ENCODE assay signal across 9 cellular contexts in genomic region chr20:45358282-45359068, GRCh38. TPM values are rescaled to one million over a fixed set of nuclear protein-coding genes. Genes with fewer than 3 reads are reported as not detected.
A peak's percentile ranks its signal among the peaks of the same experiment; 100 is the strongest.
DNase-seq lines count a peak whose midpoint lies in the region; ATAC-seq, FAIRE-seq and TF ChIP-seq lines count a peak whose summit lies in the region.
"Had no signal": no experiment of that assay in that cellular context is flagged by ENCODE, and none has a peak within 500 bp of the region (broad histone marks: within the 10 kb centered on the region; RNA-seq: fewer than 3 reads in every experiment).

No MANE protein-coding gene starts in this region.

- H3K36me3 ChIP-seq in MG63 (0 out of 2 replicates have a peak, but pooled peaks cover 2% of the 10 kb centered on the region), K562 (ENCODE audit: control insufficient read depth, insufficient read depth, low read length) (no peaks in the 10 kb centered on the region), keratinocyte (ENCODE audit: control insufficient read depth in 2 of 2, extremely low read depth in 1 of 2, insufficient read depth in 2 of 2, low read length in 2 of 2) (no peaks in the 10 kb centered on the region)

- peak; percentile 74 for DNase-seq in MG63
- peak in 2 of 4 experiments; percentile 51 to 55 for DNase-seq in K562 (ENCODE audit: extremely low read depth in 1 of 4, low spot score in 3 of 4)
- DNase-seq in keratinocyte (ENCODE audit: low read depth, low spot score), result peak; percentile 17
- peak in 36 of 49 donors; percentile 15 to 85 (median 54) for DNase-seq in substantia nigra (lab: John Stamatoyannopoulos, UW)
- no peak for DNase-seq in NCI-H187 (lab: John Stamatoyannopoulos, UW)
- DNase-seq in NCI-H524 (lab: John Stamatoyannopoulos, UW), result no peak

- 27% methylated on average over 10 of the region's 10 CpGs for WGBS in K562 (ENCODE audit: insufficient coverage, low coverage, missing lambda C conversion rate)

- H3K27ac ChIP-seq in K562 (ENCODE audit: extremely low read depth, low read depth, low read length), result peak overlapping the region; percentile 22; the same call in 2 of the 3 replicates
- peak overlapping the region; percentile 73 for H3K27ac ChIP-seq in keratinocyte (ENCODE audit: control insufficient read depth, insufficient read depth, low read length)
- peak overlapping the region; percentile 3 for H3K27ac ChIP-seq in substantia nigra (ENCODE audit: low read depth, low read length, poor library complexity, severe bottlenecking)

- H3K27me3 ChIP-seq in MG63 (no peaks in the 10 kb centered on the region), K562 (ENCODE audit: control insufficient read depth in 2 of 2, insufficient read depth in 2 of 2, low read length in 2 of 2) (no peaks in the 10 kb centered on the region), keratinocyte (ENCODE audit: control insufficient read depth, extremely low read depth, insufficient read depth, low read length) (no peaks in the 10 kb centered on the region)

- H3K9me3 ChIP-seq in MG63 (no peaks in the 10 kb centered on the region), K562 (replicated peaks; ENCODE audit: control insufficient read depth, insufficient read depth, low read depth, low read length) (no peaks in the 10 kb centered on the region), keratinocyte (ENCODE audit: control insufficient read depth, low read depth, low read length) (no peaks in the 10 kb centered on the region)

- H3K4me1 ChIP-seq in K562 (replicated peaks in 1 of 2; ENCODE audit: control insufficient read depth in 2 of 2, insufficient read depth in 2 of 2, low read length in 2 of 2) (peaks cover 5 to 24% of the 10 kb centered on the region in 2 experiments), keratinocyte (ENCODE audit: control insufficient read depth, extremely low read depth, insufficient read depth, low read length) (peaks cover 50% of the 10 kb centered on the region)

- TF ChIP-seq CTCF in K562 (IDR thresholded peaks at IDR 0.05 in 2 of 3, conservative IDR thresholded peaks at IDR 0.05 in 1 of 3; ENCODE audit: insufficient read depth in 2 of 3, low read depth in 1 of 3, low read length in 3 of 3), result no peak
- TF ChIP-seq CTCF in keratinocyte (optimal IDR thresholded peaks at IDR 0.05 in 1 of 3, IDR thresholded peaks at IDR 0.05 in 1 of 3, conservative IDR thresholded peaks at IDR 0.05 in 1 of 3; ENCODE audit: extremely low read depth in 1 of 3, insufficient read depth in 2 of 3, low read length in 3 of 3), result no peak

- peak overlapping the region in 1 of 2 experiments; percentile 17; a peak in 1 of 4 replicates for H3K9ac ChIP-seq in K562 (ENCODE audit: insufficient read depth in 1 of 2, low read depth in 2 of 2, low read length in 2 of 2)
- peak overlapping the region; percentile 20 for H3K9ac ChIP-seq in keratinocyte (ENCODE audit: control insufficient read depth, extremely low read depth, insufficient read depth, low read length)

- in situ Hi-C loops in K562 (cut with MboI), result no loop called here

- no TSS peak for BruUV-seq in K562 (replicated peaks; lab: Mats Ljungman, UMichigan)

- peaks cover 2% of the 10 kb centered on the region; the same call in 2 of the 3 replicates for H3K79me2 ChIP-seq in K562 (ENCODE audit: control insufficient read depth, insufficient read depth, low read length)
- H3K79me2 ChIP-seq in keratinocyte (ENCODE audit: control insufficient read depth, insufficient read depth, low read length), result peaks cover 2% of the 10 kb centered on the region

- intact Hi-C loops in K562 (cut with micrococcal nuclease), result no loop called here

- no peak for TF ChIP-seq POLR2A in K562 (conservative IDR thresholded peaks at IDR 0.05)

- no peak for TF ChIP-seq RAD21 in K562 (CRISPR knock-in tag; conservative IDR thresholded peaks at IDR 0.05 in 1 of 2, IDR thresholded peaks at IDR 0.05 in 1 of 2)

- H2AFZ ChIP-seq in K562 (ENCODE audit: low read depth, low read length), result peak overlapping the region; percentile 96
- H2AFZ ChIP-seq in keratinocyte (ENCODE audit: control insufficient read depth, low read length), result no peak overlapping the region

- H3K4me3 ChIP-seq in MG63 (no peak overlapping the region), K562 (no peak overlapping the region), keratinocyte (ENCODE audit: control insufficient read depth in 2 of 3, extremely low read depth in 1 of 3, insufficient read depth in 2 of 3, low read depth in 1 of 3, low read length in 3 of 3) (no peak overlapping the region)

- H3K9me1 ChIP-seq in K562 (ENCODE audit: control insufficient read depth, insufficient read depth, low read length) (no peaks in the 10 kb centered on the region), keratinocyte (ENCODE audit: control insufficient read depth, extremely low read depth, insufficient read depth, low read length) (no peaks in the 10 kb centered on the region)

- H4K20me1 ChIP-seq in K562 (replicated peaks; ENCODE audit: control insufficient read depth, insufficient read depth, low read length) (no peaks in the 10 kb centered on the region), keratinocyte (ENCODE audit: control insufficient read depth, extremely low read depth, insufficient read depth, low read length) (no peaks in the 10 kb centered on the region)

- no peak for ATAC-seq in K562
- no peak for ATAC-seq in HG03520 (IDR thresholded peaks at IDR 0.05; ENCODE audit: unreplicated experiment)
- no peak for ATAC-seq in HG02884 (IDR thresholded peaks at IDR 0.05; ENCODE audit: unreplicated experiment)

- CTCF ChIA-PET in K562 (lab: Yijun Ruan, JAX; ENCODE audit: low intra/inter-chr PET ratio), result no interaction called here

- dilution Hi-C loops in keratinocyte (cut with MboI; ENCODE audit: extremely low pct_ligation_motif_present, low sequenced_read_pairs), result no loop called here

- POLR2A ChIA-PET in K562 (lab: Yijun Ruan, JAX), result interaction anchor here (0.6 to 3.1 kb wide), 5 partner anchors 11 to 259 kb away, joined by 3 to 14 read pairs (median 3); no protein-coding TSS in a partner anchor

- no peak for TF ChIP-seq EP300 in K562 (IDR thresholded peaks at IDR 0.05; ENCODE audit: low read length)

- FAIRE-seq in K562 (lab: Jason Lieb, UNC) (peak; percentile 55), keratinocyte (lab: Jason Lieb, UNC) (peak; percentile 9)
- FAIRE-seq: endometrium had no signal

- H3K4me2 ChIP-seq in K562 (ENCODE audit: insufficient read depth, low read length) (peak overlapping the region; percentile 42), keratinocyte (ENCODE audit: control insufficient read depth, extremely low read depth, insufficient read depth, low read depth, low read length) (peak overlapping the region; percentile 0)

RNA-seq across cellular contexts. Expression of gene SYS1, which starts 4.5 kb away (rescaled TPM):
- 24.5 and 32.3 TPM in 2 replicates for total RNA-seq in MG63 (2014; rRNA removed; shearing (Covaris generic); ENCODE audit: low replicate concordance)
- 34.4 and 53.1 TPM in 2 replicates for total RNA-seq in K562 (2011; cell fraction: chromatin; rRNA removed; ENCODE audit: low replicate concordance)
- 52.6 and 58.5 TPM in 2 replicates for total RNA-seq in K562 (2011; cell fraction: nucleolus; rRNA removed)
- 50.7 and 61.6 TPM in 2 replicates for total RNA-seq in K562 (2011; cell fraction: nucleoplasm; rRNA removed)
- total RNA-seq in K562 (2014; rRNA removed) (11.1 and 17.5 TPM in 2 replicates), K562 (2014; rRNA removed; fragmentation: Illumina TruSeq; extraction: Trizol) (14.3 and 15.3 TPM in 2 replicates), K562 (2015; rRNA removed; fragmentation: Illumina TruSeq; extraction: Trizol) (16.4 and 17.5 TPM in 2 replicates), K562 (2021) (20.4 and 23.9 TPM in 2 replicates)
- polyA plus RNA-seq in K562 (2011; rRNA removed) (18.2 and 20.2 TPM in 2 replicates), K562 (2014; fragmentation: Illumina TruSeq; extraction: Trizol) (14.6 and 15.7 TPM in 2 replicates), K562 (2014; fragmentation: Nextera tagmentation; extraction: Ambion mirVana) (10 to 100 TPM; 16.4 to 25.2 TPM), K562 (2014; rRNA removed) (20.4 and 23.1 TPM in 2 replicates), keratinocyte (16.8 to 29.8 TPM (median 22.0 TPM) in 3 replicates)
- polyA plus RNA-seq in K562 (2011; cell fraction: cytosol; rRNA removed), result 35.0 and 82.1 TPM in 2 replicates
- 19.4 and 23.5 TPM in 2 replicates for polyA plus RNA-seq in K562 (2011; cell fraction: nucleus; rRNA removed)
- 13.0 and 20.4 TPM in 2 replicates for polyA plus RNA-seq in K562 (2012)
- polyA minus RNA-seq in K562 (2011; rRNA and poly(A)+ RNA removed), result 23.2 and 26.3 TPM in 2 replicates
- polyA minus RNA-seq in K562 (2011; cell fraction: cytosol; rRNA and poly(A)+ RNA removed), result 15.1 and 22.5 TPM in 2 replicates
- 19.5 and 28.4 TPM in 2 replicates for polyA minus RNA-seq in K562 (2011; cell fraction: nucleus; rRNA and poly(A)+ RNA removed)
- 2.4 TPM for polyA plus RNA-seq in keratinocyte (2011; ENCODE audit: low read depth)
- polyA plus RNA-seq in keratinocyte (2011; cell fraction: cytosol; rRNA removed), result 18.0 and 21.4 TPM in 2 replicates
- polyA plus RNA-seq in keratinocyte (2011; cell fraction: nucleus; rRNA removed), result 17.8 and 20.3 TPM in 2 replicates
- 13.0 and 16.6 TPM in 2 replicates for polyA plus RNA-seq in keratinocyte (2012; ENCODE audit: low replicate concordance)
- polyA minus RNA-seq in keratinocyte, result 41.4 to 75.8 TPM (median 52.7 TPM) in 3 replicates
- 55.8 TPM for polyA minus RNA-seq in keratinocyte (2011; cell fraction: cytosol; rRNA and poly(A)+ RNA removed)
- polyA minus RNA-seq in keratinocyte (2011; cell fraction: nucleus; rRNA and poly(A)+ RNA removed), result 14.1 and 18.9 TPM in 2 replicates

RNA-seq across cellular contexts. Expression of gene SDC4, which starts 10.3 kb away (rescaled TPM):
- 204 and 214 TPM in 2 replicates for total RNA-seq in MG63 (2014; rRNA removed; shearing (Covaris generic); ENCODE audit: low replicate concordance)
- total RNA-seq in K562 (2011; cell fraction: chromatin; rRNA removed; ENCODE audit: low replicate concordance), result 3.6 and 8.4 TPM in 2 replicates
- total RNA-seq in K562 (2011; cell fraction: nucleolus; rRNA removed), result 8.3 and 10.0 TPM in 2 replicates
- total RNA-seq in K562 (2011; cell fraction: nucleoplasm; rRNA removed), result 9.6 and 14.5 TPM in 2 replicates
- total RNA-seq in K562 (2014; rRNA removed), result 6.0 and 6.9 TPM in 2 replicates
- 6.3 and 7.5 TPM in 2 replicates for total RNA-seq in K562 (2014; rRNA removed; fragmentation: Illumina TruSeq; extraction: Trizol)
- total RNA-seq in K562 (2015; rRNA removed; fragmentation: Illumina TruSeq; extraction: Trizol), result 8.9 and 9.7 TPM in 2 replicates
- 8.7 and 10.7 TPM in 2 replicates for total RNA-seq in K562 (2021)
- polyA plus RNA-seq in K562 (2011; rRNA removed), result 4.7 and 5.3 TPM in 2 replicates
- 3.7 and 4.4 TPM in 2 replicates for polyA plus RNA-seq in K562 (2011; cell fraction: cytosol; rRNA removed)
- polyA plus RNA-seq in K562 (2011; cell fraction: nucleus; rRNA removed), result 2.4 and 3.4 TPM in 2 replicates
- polyA plus RNA-seq in K562 (2012), result 9.2 and 11.6 TPM in 2 replicates
- polyA plus RNA-seq in K562 (2014; fragmentation: Illumina TruSeq; extraction: Trizol), result 7.8 and 8.4 TPM in 2 replicates
- 1 to 10 TPM; 2.1 to 4.2 TPM for polyA plus RNA-seq in K562 (2014; fragmentation: Nextera tagmentation; extraction: Ambion mirVana)
- 6.4 and 6.7 TPM in 2 replicates for polyA plus RNA-seq in K562 (2014; rRNA removed)
- 9.0 and 9.1 TPM in 2 replicates for polyA minus RNA-seq in K562 (2011; rRNA and poly(A)+ RNA removed)
- polyA minus RNA-seq in K562 (2011; cell fraction: cytosol; rRNA and poly(A)+ RNA removed), result 6.7 and 7.5 TPM in 2 replicates
- 1.2 and 1.7 TPM in 2 replicates for polyA minus RNA-seq in K562 (2011; cell fraction: nucleus; rRNA and poly(A)+ RNA removed)
- polyA plus RNA-seq in keratinocyte, result 114 to 206 TPM (median 140 TPM) in 3 replicates
- polyA plus RNA-seq in keratinocyte (2011; ENCODE audit: low read depth), result 28.2 TPM
- polyA plus RNA-seq in keratinocyte (2011; cell fraction: cytosol; rRNA removed), result 68.5 and 78.5 TPM in 2 replicates
- 189 and 212 TPM in 2 replicates for polyA plus RNA-seq in keratinocyte (2011; cell fraction: nucleus; rRNA removed)
- polyA plus RNA-seq in keratinocyte (2012; ENCODE audit: low replicate concordance), result 187 and 229 TPM in 2 replicates
- polyA minus RNA-seq in keratinocyte, result 183 to 252 TPM (median 197 TPM) in 3 replicates
- 145 TPM for polyA minus RNA-seq in keratinocyte (2011; cell fraction: cytosol; rRNA and poly(A)+ RNA removed)
- polyA minus RNA-seq in keratinocyte (2011; cell fraction: nucleus; rRNA and poly(A)+ RNA removed), result 171 and 233 TPM in 2 replicates

RNA-seq across cellular contexts. Expression of gene TP53TG5, which starts 19.6 kb away (rescaled TPM):
- not detected in 2 replicates for total RNA-seq in MG63 (2014; rRNA removed; shearing (Covaris generic); ENCODE audit: low replicate concordance)
- not detected in 2 replicates for total RNA-seq in K562 (2011; cell fraction: chromatin; rRNA removed; ENCODE audit: low replicate concordance)
- total RNA-seq in K562 (2011; cell fraction: nucleolus; rRNA removed), result 0.39 and 0.50 TPM in 2 replicates
- 0.44 TPM in 1 of 2 replicates, not detected in the other for total RNA-seq in K562 (2011; cell fraction: nucleoplasm; rRNA removed)
- total RNA-seq in K562 (2014; rRNA removed) (0.05 TPM in 1 of 2 replicates, not detected in the other), K562 (2014; rRNA removed; fragmentation: Illumina TruSeq; extraction: Trizol) (0.04 and 0.22 TPM in 2 replicates), K562 (2015; rRNA removed; fragmentation: Illumina TruSeq; extraction: Trizol) (not detected in 2 replicates), K562 (2021) (0.20 TPM in 1 of 2 replicates, not detected in the other)
- polyA plus RNA-seq in K562 (2011; rRNA removed) (not detected in 2 replicates), K562 (2014; fragmentation: Illumina TruSeq; extraction: Trizol) (0.04 TPM in 1 of 2 replicates, not detected in the other), K562 (2014; fragmentation: Nextera tagmentation; extraction: Ambion mirVana) (not detected), K562 (2014; rRNA removed) (not detected in 2 replicates), keratinocyte (not detected in 3 replicates)
- 0.03 TPM in 1 of 2 replicates, not detected in the other for polyA plus RNA-seq in K562 (2011; cell fraction: cytosol; rRNA removed)
- 0.04 and 0.11 TPM in 2 replicates for polyA plus RNA-seq in K562 (2011; cell fraction: nucleus; rRNA removed)
- 0.22 and 0.31 TPM in 2 replicates for polyA plus RNA-seq in K562 (2012)
- 0.06 TPM in 1 of 2 replicates, not detected in the other for polyA minus RNA-seq in K562 (2011; rRNA and poly(A)+ RNA removed)
- polyA minus RNA-seq in K562 (2011; cell fraction: cytosol; rRNA and poly(A)+ RNA removed), result not detected in 2 replicates
- 0.11 and 0.67 TPM in 2 replicates for polyA minus RNA-seq in K562 (2011; cell fraction: nucleus; rRNA and poly(A)+ RNA removed)
- not detected for polyA plus RNA-seq in keratinocyte (2011; ENCODE audit: low read depth)
- not detected in 2 replicates for polyA plus RNA-seq in keratinocyte (2011; cell fraction: cytosol; rRNA removed)
- polyA plus RNA-seq in keratinocyte (2011; cell fraction: nucleus; rRNA removed), result 0.22 TPM in 1 of 2 replicates, not detected in the other
- polyA plus RNA-seq in keratinocyte (2012; ENCODE audit: low replicate concordance), result 0.34 and 0.44 TPM in 2 replicates
- not detected in 3 replicates for polyA minus RNA-seq in keratinocyte
- polyA minus RNA-seq in keratinocyte (2011; cell fraction: cytosol; rRNA and poly(A)+ RNA removed), result not detected
- not detected in 2 replicates for polyA minus RNA-seq in keratinocyte (2011; cell fraction: nucleus; rRNA and poly(A)+ RNA removed)

RNA-seq across cellular contexts. Expression of gene DBNDD2, which starts 49.6 kb away (rescaled TPM):
- 17.6 and 25.0 TPM in 2 replicates for total RNA-seq in MG63 (2014; rRNA removed; shearing (Covaris generic); ENCODE audit: low replicate concordance)
- 7.3 and 11.0 TPM in 2 replicates for total RNA-seq in K562 (2011; cell fraction: chromatin; rRNA removed; ENCODE audit: low replicate concordance)
- total RNA-seq in K562 (2011; cell fraction: nucleolus; rRNA removed), result 11.7 and 13.3 TPM in 2 replicates
- total RNA-seq in K562 (2011; cell fraction: nucleoplasm; rRNA removed), result 9.9 and 11.7 TPM in 2 replicates
- total RNA-seq in K562 (2014; rRNA removed) (12.8 and 17.7 TPM in 2 replicates), K562 (2014; rRNA removed; fragmentation: Illumina TruSeq; extraction: Trizol) (31.6 and 33.8 TPM in 2 replicates), K562 (2015; rRNA removed; fragmentation: Illumina TruSeq; extraction: Trizol) (32.4 and 35.8 TPM in 2 replicates), K562 (2021) (36.9 and 43.4 TPM in 2 replicates)
- polyA plus RNA-seq in K562 (2011; rRNA removed) (51.6 and 64.0 TPM in 2 replicates), K562 (2014; fragmentation: Illumina TruSeq; extraction: Trizol) (49.7 and 53.9 TPM in 2 replicates), K562 (2014; fragmentation: Nextera tagmentation; extraction: Ambion mirVana) (10 to 100 TPM; 15.2 to 20.3 TPM), K562 (2014; rRNA removed) (62.3 and 62.5 TPM in 2 replicates), keratinocyte (33.8 to 42.3 TPM (median 37.4 TPM) in 3 replicates)
- polyA plus RNA-seq in K562 (2011; cell fraction: cytosol; rRNA removed), result 71.4 and 85.4 TPM in 2 replicates
- polyA plus RNA-seq in K562 (2011; cell fraction: nucleus; rRNA removed), result 36.6 and 45.8 TPM in 2 replicates
- polyA plus RNA-seq in K562 (2012), result 37.1 and 77.0 TPM in 2 replicates
- 22.7 and 35.5 TPM in 2 replicates for polyA minus RNA-seq in K562 (2011; rRNA and poly(A)+ RNA removed)
- 13.6 and 15.1 TPM in 2 replicates for polyA minus RNA-seq in K562 (2011; cell fraction: cytosol; rRNA and poly(A)+ RNA removed)
- polyA minus RNA-seq in K562 (2011; cell fraction: nucleus; rRNA and poly(A)+ RNA removed), result 10.0 and 11.1 TPM in 2 replicates
- polyA plus RNA-seq in keratinocyte (2011; ENCODE audit: low read depth), result 22.8 TPM
- 40.6 and 52.3 TPM in 2 replicates for polyA plus RNA-seq in keratinocyte (2011; cell fraction: cytosol; rRNA removed)
- 24.9 and 25.0 TPM in 2 replicates for polyA plus RNA-seq in keratinocyte (2011; cell fraction: nucleus; rRNA removed)
- polyA plus RNA-seq in keratinocyte (2012; ENCODE audit: low replicate concordance), result 31.8 and 32.8 TPM in 2 replicates
- polyA minus RNA-seq in keratinocyte, result 15.8 to 30.9 TPM (median 19.2 TPM) in 3 replicates
- polyA minus RNA-seq in keratinocyte (2011; cell fraction: cytosol; rRNA and poly(A)+ RNA removed), result 8.8 TPM
- 5.4 and 5.7 TPM in 2 replicates for polyA minus RNA-seq in keratinocyte (2011; cell fraction: nucleus; rRNA and poly(A)+ RNA removed)

RNA-seq across cellular contexts. Expression of gene MATN4, which starts 50.4 kb away (rescaled TPM):
- not detected in 2 replicates for total RNA-seq in MG63 (2014; rRNA removed; shearing (Covaris generic); ENCODE audit: low replicate concordance)
- not detected in 2 replicates for total RNA-seq in K562 (2011; cell fraction: chromatin; rRNA removed; ENCODE audit: low replicate concordance)
- total RNA-seq in K562 (2011; cell fraction: nucleolus; rRNA removed), result not detected in 2 replicates
- total RNA-seq in K562 (2011; cell fraction: nucleoplasm; rRNA removed), result not detected in 2 replicates
- 0.09 and 0.24 TPM in 2 replicates for total RNA-seq in K562 (2014; rRNA removed)
- total RNA-seq in K562 (2014; rRNA removed; fragmentation: Illumina TruSeq; extraction: Trizol), result not detected in 2 replicates
- not detected in 2 replicates for total RNA-seq in K562 (2015; rRNA removed; fragmentation: Illumina TruSeq; extraction: Trizol)
- total RNA-seq in K562 (2021), result 0.13 TPM in 1 of 2 replicates, not detected in the other
- polyA plus RNA-seq in K562 (2011; rRNA removed), result not detected in 2 replicates
- polyA plus RNA-seq in K562 (2011; cell fraction: cytosol; rRNA removed), result 0.15 TPM in 1 of 2 replicates, not detected in the other
- 0.08 TPM in 1 of 2 replicates, not detected in the other for polyA plus RNA-seq in K562 (2011; cell fraction: nucleus; rRNA removed)
- polyA plus RNA-seq in K562 (2012), result 0.04 TPM in 1 of 2 replicates, not detected in the other
- not detected in 2 replicates for polyA plus RNA-seq in K562 (2014; fragmentation: Illumina TruSeq; extraction: Trizol)
- polyA plus RNA-seq in K562 (2014; fragmentation: Nextera tagmentation; extraction: Ambion mirVana), result not detected
- polyA plus RNA-seq in K562 (2014; rRNA removed), result 0.20 TPM in 1 of 2 replicates, not detected in the other
- polyA minus RNA-seq in K562 (2011; rRNA and poly(A)+ RNA removed), result not detected in 2 replicates
- not detected in 2 replicates for polyA minus RNA-seq in K562 (2011; cell fraction: cytosol; rRNA and poly(A)+ RNA removed)
- not detected in 2 replicates for polyA minus RNA-seq in K562 (2011; cell fraction: nucleus; rRNA and poly(A)+ RNA removed)
- 0.08 TPM in 1 of 3 replicates, not detected in the others for polyA plus RNA-seq in keratinocyte
- 0.12 TPM for polyA plus RNA-seq in keratinocyte (2011; ENCODE audit: low read depth)
- polyA plus RNA-seq in keratinocyte (2011; cell fraction: cytosol; rRNA removed), result not detected in 2 replicates
- polyA plus RNA-seq in keratinocyte (2011; cell fraction: nucleus; rRNA removed), result 0.05 and 0.16 TPM in 2 replicates
- polyA plus RNA-seq in keratinocyte (2012; ENCODE audit: low replicate concordance), result 0.17 TPM in 1 of 2 replicates, not detected in the other
- not detected in 3 replicates for polyA minus RNA-seq in keratinocyte
- polyA minus RNA-seq in keratinocyte (2011; cell fraction: cytosol; rRNA and poly(A)+ RNA removed), result not detected
- polyA minus RNA-seq in keratinocyte (2011; cell fraction: nucleus; rRNA and poly(A)+ RNA removed), result not detected in 2 replicates

Comparison
In these comparisons a context has a peak if more than half of its experiments do, and no peak if none do; other contexts are left out.
1. DNase-seq: peak in MG63 (single experiment), keratinocyte (single experiment) and substantia nigra (36 of 49); none in NCI-H187 (0 of 2) and NCI-H524 (0 of 2).
2. H3K27ac ChIP-seq: peak in every context shown above with its lines; median percentile 73 in keratinocyte; 22 in K562; 3 in substantia nigra.
3. RNA of gene SDC4, which starts 10.3 kb away (total RNA-seq): 204 to 214 TPM in MG63; 3.6 to 14.5 TPM in K562; every median in the first group is over 10 times any median in the second.